ENCODE assay signal across 8 cellular contexts in the genomic region with DNA sequence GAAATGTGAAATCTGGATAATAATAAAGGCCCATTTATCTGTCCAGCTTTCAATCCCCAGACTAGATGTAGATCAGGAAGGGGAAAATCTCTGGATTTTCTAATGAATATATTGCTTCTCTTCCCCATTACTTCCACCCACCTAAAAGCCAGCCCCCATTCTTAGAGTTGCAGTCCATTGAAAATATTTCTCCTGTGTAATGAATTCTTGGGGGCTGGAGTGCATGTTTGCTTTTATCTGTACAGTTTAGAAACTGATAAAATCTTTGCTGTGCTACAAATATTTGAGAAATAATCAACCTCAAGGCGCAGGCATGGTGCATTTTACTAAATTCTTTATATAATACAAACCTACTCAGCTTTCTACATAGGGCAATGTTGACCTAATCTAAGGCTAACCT.
A peak's percentile ranks its signal among the peaks of the same experiment; 100 is the strongest.
DNase-seq lines count a peak whose midpoint lies in the region; ATAC-seq, FAIRE-seq and TF ChIP-seq lines count a peak whose summit lies in the region.

No MANE protein-coding gene starts in this region.

- intact Hi-C loops in CD4-positive, alpha-beta T cell (cut with DNase I, micrococcal nuclease), result loop anchor here (2.0 to 10.0 kb wide), 4 partner anchors 13 to 47 kb away; no protein-coding TSS in a partner anchor
- intact Hi-C loops in pancreas (cut with DNase I), result no loop called here

- H3K9me3 ChIP-seq in CD4-positive, alpha-beta T cell (ENCODE audit: control insufficient read depth, low read length), result no peaks in the 10 kb centered on the region
- H3K9me3 ChIP-seq in Peyer's patch (no peaks in the 10 kb centered on the region), pancreas (no peaks in the 10 kb centered on the region)

- peak overlapping the region; percentile 82 for H3K27ac Mint-ChIP-seq in CD4-positive, alpha-beta T cell
- H3K27ac Mint-ChIP-seq in effector memory CD8-positive, alpha-beta T cell, result peak overlapping the region; percentile 45 to 94
- H3K27ac Mint-ChIP-seq in progenitor cell of endocrine pancreas, result peak overlapping the region; percentile 37

- H3K4me1 ChIP-seq in Peyer's patch (peaks cover 0 to 39% (median 16%) of the 10 kb centered on the region in 4 donors), pancreas (peaks cover 0 to 36% (median 13%) of the 10 kb centered on the region in 3 donors)

- POLR2A ChIA-PET in CD4-positive, alpha-beta T cell (lab: Charles Lee), result interaction anchor here (0.6 to 2.2 kb wide), 14 partner anchors 13 to 185 kb away, joined by 3 to 24 read pairs (median 4); no protein-coding TSS in a partner anchor

- TF ChIP-seq CTCF in CD4-positive, alpha-beta T cell (IDR thresholded peaks at IDR 0.05), result no peak
- no peak for TF ChIP-seq CTCF in Peyer's patch (IDR thresholded peaks at IDR 0.05)
- TF ChIP-seq CTCF in progenitor cell of endocrine pancreas (IDR thresholded peaks at IDR 0.05; ENCODE audit: unreplicated experiment), result no peak
- no peak for TF ChIP-seq CTCF in pancreas (IDR thresholded peaks at IDR 0.05)

- FAIRE-seq in GM12892 (lab: Jason Lieb, UNC), result no peak
- no peak for FAIRE-seq in pancreas (lab: Jason Lieb, UNC)

- H3K36me3 ChIP-seq in Peyer's patch, result peaks cover 0 to 12% (median 0%) of the 10 kb centered on the region in 3 donors
- H3K36me3 ChIP-seq in pancreas, result no peaks in the 10 kb centered on the region

- H3K27me3 Mint-ChIP-seq in CD4-positive, alpha-beta T cell, result no peaks in the 10 kb centered on the region
- no peaks in the 10 kb centered on the region for H3K27me3 Mint-ChIP-seq in effector memory CD8-positive, alpha-beta T cell
- no peaks in the 10 kb centered on the region for H3K27me3 Mint-ChIP-seq in progenitor cell of endocrine pancreas

- H3K4me3 ChIP-seq in Peyer's patch, result peak overlapping the region in 2 of 4 donors; percentile 4 to 18
- H3K4me3 ChIP-seq in pancreas, result no peak overlapping the region

- no peak for DNase-seq in CD4-positive, alpha-beta T cell
- no peak for DNase-seq in Peyer's patch
- DNase-seq in effector memory CD8-positive, alpha-beta T cell, result no peak
- no peak for DNase-seq in progenitor cell of endocrine pancreas (ENCODE audit: low spot score, unreplicated experiment)
- DNase-seq in GM12892 (ENCODE audit: insufficient read length), result no peak
- no peak for DNase-seq in OCI-M2 (lab: John Stamatoyannopoulos, UW; ENCODE audit: unreplicated experiment)
- DNase-seq in pancreas, result no peak

- peaks cover 51% of the 10 kb centered on the region for H3K36me3 Mint-ChIP-seq in CD4-positive, alpha-beta T cell (ENCODE audit: low read depth)
- H3K36me3 Mint-ChIP-seq in effector memory CD8-positive, alpha-beta T cell (ENCODE audit: insufficient read depth), result peaks cover 18% of the 10 kb centered on the region
- peaks cover 11% of the 10 kb centered on the region for H3K36me3 Mint-ChIP-seq in progenitor cell of endocrine pancreas (ENCODE audit: insufficient read depth)

- no peaks in the 10 kb centered on the region for H3K9me3 Mint-ChIP-seq in CD4-positive, alpha-beta T cell
- no peaks in the 10 kb centered on the region for H3K9me3 Mint-ChIP-seq in effector memory CD8-positive, alpha-beta T cell
- no peaks in the 10 kb centered on the region for H3K9me3 Mint-ChIP-seq in progenitor cell of endocrine pancreas (ENCODE audit: low read depth)

- H3K4me1 Mint-ChIP-seq in CD4-positive, alpha-beta T cell (ENCODE audit: low read depth), result peaks cover 71% of the 10 kb centered on the region
- peaks cover 11 to 48% of the 10 kb centered on the region in 2 donors for H3K4me1 Mint-ChIP-seq in effector memory CD8-positive, alpha-beta T cell (ENCODE audit: low read depth in 2 of 2)
- peaks cover 33% of the 10 kb centered on the region for H3K4me1 Mint-ChIP-seq in progenitor cell of endocrine pancreas (ENCODE audit: low read depth)

- peak overlapping the region; percentile 42 for H3K4me3 Mint-ChIP-seq in CD4-positive, alpha-beta T cell
- peak overlapping the region; percentile 21 to 56 for H3K4me3 Mint-ChIP-seq in effector memory CD8-positive, alpha-beta T cell
- no peak overlapping the region for H3K4me3 Mint-ChIP-seq in progenitor cell of endocrine pancreas (ENCODE audit: low read depth)

- TF ChIP-seq POLR2A in Peyer's patch (IDR thresholded peaks at IDR 0.05) (no peak), GM12892 (IDR thresholded peaks at IDR 0.05; ENCODE audit: low read depth, low read length) (no peak)

- WGBS in pancreas, 2 donors, result 86 to 88% methylated on average over 1 of the region's 1 CpG

- no peaks in the 10 kb centered on the region for H3K27me3 ChIP-seq in CD4-positive, alpha-beta T cell (ENCODE audit: control insufficient read depth, insufficient read depth, low read length)
- H3K27me3 ChIP-seq in Peyer's patch (no peaks in the 10 kb centered on the region), pancreas (no peaks in the 10 kb centered on the region)

- CTCF ChIA-PET in CD4-positive, alpha-beta T cell (lab: Charles Lee), result interaction anchor here (0.9 to 1.5 kb wide), 2 partner anchors 13 to 43 kb away, joined by 3 to 5 read pairs; no protein-coding TSS in a partner anchor

- no peak for ATAC-seq in CD4-positive, alpha-beta T cell (ENCODE audit: poor library complexity)
- ATAC-seq in effector memory CD8-positive, alpha-beta T cell (replicated peaks), result no peak
- ATAC-seq in GM18520 (IDR thresholded peaks at IDR 0.05; ENCODE audit: unreplicated experiment), result no peak
- no peak for ATAC-seq in pancreas

- H3K27ac ChIP-seq in CD4-positive, alpha-beta T cell (ENCODE audit: low read depth, low read length), result no peak overlapping the region
- H3K27ac ChIP-seq in Peyer's patch (peak overlapping the region; percentile 72 to 84 (median 74)), pancreas (peak overlapping the region in 2 of 4 donors; percentile 66 to 69)

Comparison
In these comparisons a context has a peak if more than half of its experiments do, and no peak if none do; other contexts are left out.
1. intact Hi-C loops: an anchor here in CD4-positive, alpha-beta T cell (2.0 to 10.0 kb wide); none called in pancreas.